Comparison of ENCODE assay signal across 18 cellular contexts in the genomic region with DNA sequence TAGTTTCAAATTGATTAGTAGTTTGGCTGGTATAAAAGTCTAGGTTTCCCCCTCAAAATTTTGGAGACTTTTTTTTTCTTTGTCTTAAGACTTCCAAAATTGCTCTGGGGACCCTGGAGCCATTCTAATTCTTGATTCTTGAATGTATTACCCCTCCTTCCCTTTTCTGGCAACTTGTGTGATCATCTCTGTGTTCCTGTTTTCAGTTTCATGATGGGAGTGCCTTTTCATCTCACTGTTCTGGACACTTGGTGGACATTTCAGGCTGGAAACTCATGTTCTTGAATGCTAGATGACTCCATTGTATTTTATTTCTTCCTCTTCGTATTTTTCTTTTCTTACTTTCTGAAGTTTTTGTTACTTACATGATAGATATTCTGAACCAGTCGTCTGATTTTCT. TPM values are rescaled to one million over a fixed set of nuclear protein-coding genes. Genes with fewer than 3 reads are reported as not detected.
DNase-seq lines count a peak whose midpoint lies in the region; ATAC-seq and TF ChIP-seq lines count a peak whose summit lies in the region.
"Had no signal": no experiment of that assay in that cellular context is flagged by ENCODE, and none has a peak within 500 bp of the region (broad histone marks: within the 10 kb centered on the region; RNA-seq: fewer than 3 reads in every experiment).

No MANE protein-coding gene starts in this region.

- H3K27me3 Mint-ChIP-seq in GM23338 (ENCODE audit: insufficient read depth, low read depth, poor library complexity) (no peaks in the 10 kb centered on the region), naive B cell (no peaks in the 10 kb centered on the region)
- H3K27me3 Mint-ChIP-seq in activated T-helper 2 cell treated with anti-CD3 and anti-CD28 coated beads, Interferon-gamma antibody, Interleukin-2, Interleukin-4, amounts not matched to agents 10 μg/mL and 5 μg/mL and 100 μg/mL, durations not matched to agents 14 hours and 24 hours and 36 hours (ENCODE audit: low read depth) = no peaks in the 10 kb centered on the region
- H3K27me3 Mint-ChIP-seq: activated naive CD4-positive, alpha-beta T cell treated with anti-CD3 and anti-CD28 coated beads, Interleukin-2, amount 10 ng/mL, durations not matched to agents 7 days and 5 days; CD4-positive, alpha-beta T cell had no signal

- H3K79me2 ChIP-seq in GM23338 (replicated peaks; ENCODE audit: insufficient read depth) = no peaks in the 10 kb centered on the region

- intact Hi-C loops in activated T-helper 2 cell treated with anti-CD3 and anti-CD28 coated beads, Interferon-gamma antibody, Interleukin-2, Interleukin-4, amounts not matched to agents 10 μg/mL and 5 μg/mL and 100 μg/mL, durations not matched to agents 14 hours and 24 hours and 36 hours (cut with micrococcal nuclease) = no loop called here

- peaks cover 20% of the 10 kb centered on the region for H3K4me1 Mint-ChIP-seq in GM23338
- peaks cover 4 to 19% (median 6%) of the 10 kb centered on the region in 3 donors for H3K4me1 Mint-ChIP-seq in naive B cell
- H3K4me1 Mint-ChIP-seq in activated T-helper 2 cell treated with anti-CD3 and anti-CD28 coated beads, Interferon-gamma antibody, Interleukin-2, Interleukin-4, amounts not matched to agents 10 μg/mL and 5 μg/mL and 100 μg/mL, durations not matched to agents 14 hours and 24 hours and 36 hours (ENCODE audit: low read depth) = peaks cover 7% of the 10 kb centered on the region

- no peaks in the 10 kb centered on the region for H3K27me3 ChIP-seq in GM23338 (ENCODE audit: insufficient read depth)
- H3K27me3 ChIP-seq: brain microvascular endothelial cell had no signal

- no peak overlapping the region for H3K4me3 Mint-ChIP-seq in GM23338
- no peak overlapping the region for H3K4me3 Mint-ChIP-seq in naive B cell
- H3K4me3 Mint-ChIP-seq in activated T-helper 2 cell treated with anti-CD3 and anti-CD28 coated beads, Interferon-gamma antibody, Interleukin-2, Interleukin-4, amounts not matched to agents 10 μg/mL and 5 μg/mL and 100 μg/mL, durations not matched to agents 14 hours and 24 hours and 36 hours (ENCODE audit: low read depth) = no peak overlapping the region
- H3K4me3 Mint-ChIP-seq: activated naive CD4-positive, alpha-beta T cell treated with anti-CD3 and anti-CD28 coated beads, Interleukin-2, amount 10 ng/mL, durations not matched to agents 7 days and 5 days; CD4-positive, alpha-beta T cell had no signal

- H3K9me3 Mint-ChIP-seq in GM23338 = no peaks in the 10 kb centered on the region
- no peaks in the 10 kb centered on the region for H3K9me3 Mint-ChIP-seq in naive B cell
- H3K9me3 Mint-ChIP-seq in activated T-helper 2 cell treated with anti-CD3 and anti-CD28 coated beads, Interferon-gamma antibody, Interleukin-2, Interleukin-4, amounts not matched to agents 10 μg/mL and 5 μg/mL and 100 μg/mL, durations not matched to agents 14 hours and 24 hours and 36 hours = no peaks in the 10 kb centered on the region
- H3K9me3 Mint-ChIP-seq: activated naive CD4-positive, alpha-beta T cell treated with anti-CD3 and anti-CD28 coated beads, Interleukin-2, amount 10 ng/mL, durations not matched to agents 7 days and 5 days; CD4-positive, alpha-beta T cell had no signal

- H3K4me1 ChIP-seq in GM23338 (ENCODE audit: insufficient read depth) = peaks cover 17% of the 10 kb centered on the region

- ATAC-seq in GM18858 (IDR thresholded peaks at IDR 0.05; ENCODE audit: unreplicated experiment) (peak; percentile 69), GM23338 (no peak), naive B cell (ENCODE audit: low read depth in 2 of 2) (peak; percentile 21 to 32)
- ATAC-seq: Right ventricle myocardium inferior had no signal

- DNase-seq in GM23338 (ENCODE audit: low spot score) = no peak
- DNase-seq in MV-4-11 (lab: John Stamatoyannopoulos, UW) = peak; percentile 76
- DNase-seq in naive B cell = no peak
- no peak for DNase-seq in activated T-helper 2 cell treated with anti-CD3 and anti-CD28 coated beads, Interferon-gamma antibody, Interleukin-2, Interleukin-4, amounts not matched to agents 10 μg/mL and 5 μg/mL and 100 μg/mL, durations not matched to agents 14 hours and 24 hours and 36 hours (ENCODE audit: low spot score)
- no peak for DNase-seq in NCI-H2107 treated with DMSO at 0.1 percent for 48 hours (lab: John Stamatoyannopoulos, UW; ENCODE audit: unreplicated experiment)
- DNase-seq in stimulated activated CD4-positive, alpha-beta T cell treated with anti-CD3 and anti-CD28 coated beads, Interleukin-2, amount 100 ng/mL, for 48 hours = no peak
- no peak for DNase-seq in effector CD4-positive, alpha-beta T cell
- DNase-seq: activated naive CD4-positive, alpha-beta T cell treated with anti-CD3 and anti-CD28 coated beads, Interleukin-2, amount 10 ng/mL, durations not matched to agents 7 days and 5 days; brain microvascular endothelial cell; CD4-positive, alpha-beta T cell; EL; IMR-90; mesendoderm; NCI-H146; NCI-H510A treated with DMSO at 0.1 percent for 48 hours had no signal

- H4K20me1 ChIP-seq in GM23338 (replicated peaks; ENCODE audit: insufficient read depth) = no peaks in the 10 kb centered on the region

- no peak for TF ChIP-seq CTCF in GM23338 (conservative IDR thresholded peaks at IDR 0.05; ENCODE audit: low read depth in 2 of 2)

- no peak overlapping the region for H3K4me3 ChIP-seq in GM23338
- H3K4me3 ChIP-seq: smooth muscle cell had no signal

- H3K9me2 ChIP-seq in GM23338 (ENCODE audit: insufficient read depth) = no peaks in the 10 kb centered on the region

- peak overlapping the region; percentile 28 for H3K27ac Mint-ChIP-seq in GM23338
- peak overlapping the region in 4 of 6 donors; percentile 56 to 90 (median 72) for H3K27ac Mint-ChIP-seq in naive B cell
- H3K27ac Mint-ChIP-seq in activated T-helper 2 cell treated with anti-CD3 and anti-CD28 coated beads, Interferon-gamma antibody, Interleukin-2, Interleukin-4, amounts not matched to agents 10 μg/mL and 5 μg/mL and 100 μg/mL, durations not matched to agents 14 hours and 24 hours and 36 hours = no peak overlapping the region
- H3K27ac Mint-ChIP-seq: activated naive CD4-positive, alpha-beta T cell treated with anti-CD3 and anti-CD28 coated beads, Interleukin-2, amount 10 ng/mL, durations not matched to agents 7 days and 5 days; CD4-positive, alpha-beta T cell had no signal

- no peak overlapping the region for H3K27ac ChIP-seq in GM23338 (ENCODE audit: low read depth)
- H3K27ac ChIP-seq: brain microvascular endothelial cell had no signal

- H3K36me3 Mint-ChIP-seq in GM23338 (ENCODE audit: low read depth) (peaks cover 11% of the 10 kb centered on the region; the same call in 2 of the 3 replicates), naive B cell (peaks cover 17 to 19% of the 10 kb centered on the region in 2 donors)
- peaks cover 48% of the 10 kb centered on the region for H3K36me3 Mint-ChIP-seq in activated T-helper 2 cell treated with anti-CD3 and anti-CD28 coated beads, Interferon-gamma antibody, Interleukin-2, Interleukin-4, amounts not matched to agents 10 μg/mL and 5 μg/mL and 100 μg/mL, durations not matched to agents 14 hours and 24 hours and 36 hours (ENCODE audit: low read depth)

- 0 out of 2 replicates have a peak, but pooled peaks cover 2% of the 10 kb centered on the region for H3K36me3 ChIP-seq in GM23338 (ENCODE audit: insufficient read depth)
- H3K36me3 ChIP-seq: brain microvascular endothelial cell had no signal

- H3K4me2 ChIP-seq in GM23338 = no peak overlapping the region
- H3K4me2 ChIP-seq: smooth muscle cell had no signal

- no peak overlapping the region for H2AFZ ChIP-seq in GM23338

- H3F3A ChIP-seq in GM23338 (replicated peaks; ENCODE audit: low read depth) = no peaks in the 10 kb centered on the region

TF ChIP-seq in GM23338, 12 proteins besides CTCF, POLR2A, EP300 and RAD21 (continues in another document):
- TF ChIP-seq EZH2phosphoT487 (IDR thresholded peaks at IDR 0.05; ENCODE audit: unreplicated experiment) (no peak), JUNB (IDR thresholded peaks at IDR 0.05; ENCODE audit: unreplicated experiment) (no peak), NANOG (IDR thresholded peaks at IDR 0.05; ENCODE audit: borderline replicate concordance) (no peak), ZNF114 (CRISPR knock-in tag; IDR thresholded peaks at IDR 0.05) (no peak)
- TF ChIP-seq, protein P1, sequence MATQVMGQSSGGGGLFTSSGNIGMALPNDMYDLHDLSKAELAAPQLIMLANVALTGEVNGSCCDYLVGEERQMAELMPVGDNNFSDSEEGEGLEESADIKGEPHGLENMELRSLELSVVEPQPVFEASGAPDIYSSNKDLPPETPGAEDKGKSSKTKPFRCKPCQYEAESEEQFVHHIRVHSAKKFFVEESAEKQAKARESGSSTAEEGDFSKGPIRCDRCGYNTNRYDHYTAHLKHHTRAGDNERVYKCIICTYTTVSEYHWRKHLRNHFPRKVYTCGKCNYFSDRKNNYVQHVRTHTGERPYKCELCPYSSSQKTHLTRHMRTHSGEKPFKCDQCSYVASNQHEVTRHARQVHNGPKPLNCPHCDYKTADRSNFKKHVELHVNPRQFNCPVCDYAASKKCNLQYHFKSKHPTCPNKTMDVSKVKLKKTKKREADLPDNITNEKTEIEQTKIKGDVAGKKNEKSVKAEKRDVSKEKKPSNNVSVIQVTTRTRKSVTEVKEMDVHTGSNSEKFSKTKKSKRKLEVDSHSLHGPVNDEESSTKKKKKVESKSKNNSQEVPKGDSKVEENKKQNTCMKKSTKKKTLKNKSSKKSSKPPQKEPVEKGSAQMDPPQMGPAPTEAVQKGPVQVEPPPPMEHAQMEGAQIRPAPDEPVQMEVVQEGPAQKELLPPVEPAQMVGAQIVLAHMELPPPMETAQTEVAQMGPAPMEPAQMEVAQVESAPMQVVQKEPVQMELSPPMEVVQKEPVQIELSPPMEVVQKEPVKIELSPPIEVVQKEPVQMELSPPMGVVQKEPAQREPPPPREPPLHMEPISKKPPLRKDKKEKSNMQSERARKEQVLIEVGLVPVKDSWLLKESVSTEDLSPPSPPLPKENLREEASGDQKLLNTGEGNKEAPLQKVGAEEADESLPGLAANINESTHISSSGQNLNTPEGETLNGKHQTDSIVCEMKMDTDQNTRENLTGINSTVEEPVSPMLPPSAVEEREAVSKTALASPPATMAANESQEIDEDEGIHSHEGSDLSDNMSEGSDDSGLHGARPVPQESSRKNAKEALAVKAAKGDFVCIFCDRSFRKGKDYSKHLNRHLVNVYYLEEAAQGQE (IDR thresholded peaks at IDR 0.05; ENCODE audit: unreplicated experiment) = no peak

RNA-seq across cellular contexts. Expression of a gene that starts 57.3 kb away (rescaled TPM):
- 1.7 and 2.7 TPM in 2 replicates for total RNA-seq in GM23338 (2014; rRNA removed; shearing (Covaris generic))
- polyA plus RNA-seq in GM23338 (2016; fragmentation: Nextera tagmentation; extraction: Ambion mirVana) (0.15 TPM in 1 of 2 replicates, not detected in the other), naive B cell (ENCODE audit: low read depth in 6 of 6) (1 to 10 TPM in 2 of 6 donors, under 1 TPM in 3, not detected in 1; 0.61 to 2.4 (median 0.93) TPM)
- 0.46 and 1.1 TPM in 2 replicates for total RNA-seq in activated T-helper 2 cell treated with anti-CD3 and anti-CD28 coated beads, Interferon-gamma antibody, Interleukin-2, Interleukin-4, amounts not matched to agents 10 μg/mL and 5 μg/mL and 100 μg/mL, durations not matched to agents 14 hours and 24 hours and 36 hours
